15 cellular contexts compared by ENCODE assay signal in the genomic region with DNA sequence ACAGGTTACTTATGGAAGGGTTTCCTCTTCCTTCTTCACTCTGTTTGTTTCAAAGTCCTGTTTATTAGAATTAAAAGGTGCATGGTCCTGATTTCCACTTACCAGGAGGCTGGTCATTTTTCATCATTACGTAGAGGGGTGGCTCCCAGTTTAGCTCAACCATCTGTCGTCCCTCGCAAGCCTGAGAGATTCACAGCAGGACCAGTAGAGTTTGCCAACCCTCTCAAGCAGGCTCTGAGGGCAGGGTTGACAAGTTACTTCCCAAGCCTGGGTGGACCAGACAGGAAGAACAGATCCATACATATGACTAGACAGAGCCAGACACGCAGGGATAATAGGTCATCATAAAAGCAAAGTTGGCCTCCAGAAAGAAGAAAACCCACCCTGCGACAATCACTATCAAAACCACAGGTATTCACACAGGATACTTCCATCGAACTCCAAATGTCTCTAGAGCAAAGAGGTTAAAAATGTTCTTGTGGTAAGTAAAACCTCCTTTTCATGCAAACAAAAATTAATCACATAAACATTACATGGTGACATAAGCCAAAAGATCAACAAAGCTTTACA.
"Had no signal": no experiment of that assay in that cellular context is flagged by ENCODE, and none has a peak within 500 bp of the region (broad histone marks: within the 10 kb centered on the region; RNA-seq: fewer than 3 reads in every experiment).

No MANE protein-coding gene starts in this region.

- FAIRE-seq: endometrium, frontal cortex, pancreas had no signal

- H3K4me3 ChIP-seq: neural progenitor cell, pancreas, upper lobe of right lung had no signal

- H3K9me3 ChIP-seq: pancreas, upper lobe of right lung had no signal

- H3K27ac ChIP-seq: neural progenitor cell, pancreas, upper lobe of right lung had no signal

- H3K36me3 Mint-ChIP-seq: activated CD4-positive, alpha-beta memory T cell treated with anti-CD3 and anti-CD28 coated beads for 36 hours; activated naive CD4-positive, alpha-beta T cell treated with anti-CD3 and anti-CD28 coated beads, Interleukin-2, amount 50 U/mL, for 72 hours had no signal

- H3K9ac ChIP-seq: neural progenitor cell had no signal

- DNase-seq: activated CD4-positive, alpha-beta memory T cell treated with anti-CD3 and anti-CD28 coated beads for 36 hours; activated effector memory CD4-positive, alpha-beta T cell treated with anti-CD3 and anti-CD28 coated beads, Interleukin-2, amount 50 U/mL, for 16 hours; activated T-cell treated with anti-CD3 and anti-CD28 coated beads, Interleukin-2, amount 50 U/mL, for 4 hours; amniotic stem cell; kidney glomerular epithelial cell; pancreas; stimulated activated CD4-positive, alpha-beta T cell treated with anti-CD3 and anti-CD28 coated beads, Interleukin-4, amount 100 ng/mL, for 1 hour; stimulated activated CD8-positive, alpha-beta memory T cell treated with anti-CD3 and anti-CD28 coated beads, Interleukin-4, amount 100 ng/mL, for 48 hours; T-helper 9 cell; upper lobe of right lung had no signal

- H3K4me1 Mint-ChIP-seq: neural progenitor cell had no signal

- H3K4me3 Mint-ChIP-seq: activated CD4-positive, alpha-beta memory T cell treated with anti-CD3 and anti-CD28 coated beads for 36 hours; activated T-cell treated with anti-CD3 and anti-CD28 coated beads, Interleukin-2, amount 50 U/mL, for 4 hours; neural progenitor cell; stimulated activated naive CD8-positive, alpha-beta T cell treated with anti-CD3 and anti-CD28 coated beads, Interleukin-15, Interleukin-2, amounts not matched to agents 100 ng/mL and 50 ng/mL, for 24 hours had no signal

- H3K9me3 Mint-ChIP-seq: activated T-cell treated with anti-CD3 and anti-CD28 coated beads, Interleukin-2, amount 50 U/mL, for 4 hours; neural progenitor cell had no signal

- H2AFZ ChIP-seq: neural progenitor cell had no signal

- H3K4me1 ChIP-seq: neural progenitor cell, pancreas, upper lobe of right lung had no signal

- H3K27ac Mint-ChIP-seq: activated CD4-positive, alpha-beta memory T cell treated with anti-CD3 and anti-CD28 coated beads for 36 hours; activated naive CD4-positive, alpha-beta T cell treated with anti-CD3 and anti-CD28 coated beads, Interleukin-2, amount 50 U/mL, for 72 hours; neural progenitor cell; stimulated activated naive CD8-positive, alpha-beta T cell treated with anti-CD3 and anti-CD28 coated beads, Interleukin-15, Interleukin-2, amounts not matched to agents 100 ng/mL and 50 ng/mL, for 24 hours had no signal

- H3K4me2 ChIP-seq: neural progenitor cell had no signal

- H3K27me3 Mint-ChIP-seq: activated CD4-positive, alpha-beta memory T cell treated with anti-CD3 and anti-CD28 coated beads for 36 hours; stimulated activated naive CD8-positive, alpha-beta T cell treated with anti-CD3 and anti-CD28 coated beads, Interleukin-15, Interleukin-2, amounts not matched to agents 100 ng/mL and 50 ng/mL, for 24 hours had no signal

- H3K36me3 ChIP-seq: pancreas, upper lobe of right lung had no signal

- ATAC-seq: activated naive CD4-positive, alpha-beta T cell treated with anti-CD3 and anti-CD28 coated beads, Interleukin-2, amount 50 U/mL, for 72 hours; activated T-cell treated with anti-CD3 and anti-CD28 coated beads, Interleukin-2, amount 50 U/mL, for 4 hours; pancreas; upper lobe of right lung had no signal

- H3K27me3 ChIP-seq: neural progenitor cell, pancreas, upper lobe of right lung had no signal
